In genomic region chr7:74401137-74401859, GRCh38 we compare ENCODE assay signal across 8 cellular contexts. TPM values are rescaled to one million over a fixed set of nuclear protein-coding genes. Genes with fewer than 3 reads are reported as not detected.
DNase-seq lines count a peak whose midpoint lies in the region; ATAC-seq, FAIRE-seq and TF ChIP-seq lines count a peak whose summit lies in the region.

No MANE protein-coding gene starts in this region.

- CTCF ChIA-PET in A549 (lab: Yijun Ruan, JAX): interaction anchor here (0.5 to 22.8 kb wide), 105 partner anchors 10 to 538 kb away, joined by 3 to 684 read pairs (median 5); partner anchors contain the start of genes CLIP2, LAT2, LIMK1 and RFC2
- CTCF ChIA-PET in activated CD4-positive, alpha-beta T cell treated with anti-CD3 and anti-CD28 coated beads, Interleukin-2, amount 10 ng/mL, durations not matched to agents 7 days and 5 days (lab: Charles Lee): interaction anchor here (0.5 to 3.5 kb wide), 36 partner anchors 9 to 537 kb away, joined by 3 to 32 read pairs (median 4); partner anchors contain the start of gene LAT2

- H3K27ac ChIP-seq in A549: no peak overlapping the region

- no peak overlapping the region for H3K27ac Mint-ChIP-seq in activated CD4-positive, alpha-beta T cell treated with anti-CD3 and anti-CD28 coated beads, Interleukin-2, amount 10 ng/mL, durations not matched to agents 7 days and 5 days

- no peak for FAIRE-seq in A549 (lab: Jason Lieb, UNC)

- peak; percentile 66 to 72 for DNase-seq in A549 (ENCODE audit: low read depth in 1 of 2, low spot score in 1 of 2)
- DNase-seq in NCI-H2196 treated with DMSO at 0.1 percent for 48 hours (lab: John Stamatoyannopoulos, UW; ENCODE audit: unreplicated experiment): peak; percentile 23
- peak; percentile 73 for DNase-seq in activated CD4-positive, alpha-beta T cell treated with anti-CD3 and anti-CD28 coated beads, Interleukin-2, amount 10 ng/mL, durations not matched to agents 7 days and 5 days
- DNase-seq in dedifferentiated amniotic fluid mesenchymal stem cell (ENCODE audit: extremely low spot score): peak; percentile 51
- peak; percentile 53 to 69 for DNase-seq in lung microvascular endothelial cell (ENCODE audit: low read depth in 2 of 2)
- DNase-seq in stimulated activated CD8-positive, alpha-beta memory T cell treated with anti-CD3 and anti-CD28 coated beads, Interleukin-15, amount 100 ng/mL, for 24 hours (ENCODE audit: low read depth): peak; percentile 61

- TF ChIP-seq CTCF in A549 (IDR thresholded peaks at IDR 0.05) (peak; percentile 92), GM12875 (IDR thresholded peaks at IDR 0.05; ENCODE audit: borderline replicate concordance, insufficient read depth, low read depth, low read length) (peak; percentile 94)

- TF ChIP-seq RAD21 in A549 (conservative IDR thresholded peaks at IDR 0.05 in 1 of 2, IDR thresholded peaks at IDR 0.05 in 1 of 2): peak; percentile 94 to 96

- H3K9me3 Mint-ChIP-seq in activated CD4-positive, alpha-beta T cell treated with anti-CD3 and anti-CD28 coated beads, Interleukin-2, amount 10 ng/mL, durations not matched to agents 7 days and 5 days: no peaks in the 10 kb centered on the region

- H3K36me3 Mint-ChIP-seq in activated CD4-positive, alpha-beta T cell treated with anti-CD3 and anti-CD28 coated beads, Interleukin-2, amount 10 ng/mL, durations not matched to agents 7 days and 5 days (ENCODE audit: low read depth): no peaks in the 10 kb centered on the region

- no peaks in the 10 kb centered on the region for H3K4me1 Mint-ChIP-seq in activated CD4-positive, alpha-beta T cell treated with anti-CD3 and anti-CD28 coated beads, Interleukin-2, amount 10 ng/mL, durations not matched to agents 7 days and 5 days

- WGBS in A549 (ENCODE audit: missing lambda C conversion rate): 20% methylated on average over 12 of the region's 14 CpGs

- no peak overlapping the region for H3K4me3 ChIP-seq in A549
- no peak overlapping the region for H3K4me3 ChIP-seq in GM12875 (ENCODE audit: low read depth, low read length)

- TF ChIP-seq EP300 in A549 (IDR thresholded peaks at IDR 0.05): no peak

- no peak for TF ChIP-seq POLR2A in A549 (IDR thresholded peaks at IDR 0.05; ENCODE audit: low read length)

- H3K4me1 ChIP-seq in A549: no peaks in the 10 kb centered on the region

- ATAC-seq in A549: peak; percentile 74 to 87
- ATAC-seq in HG02763 (IDR thresholded peaks at IDR 0.05; ENCODE audit: unreplicated experiment): no peak

- H3K4me2 ChIP-seq in A549: no peak overlapping the region

- no peaks in the 10 kb centered on the region for H3K9me3 ChIP-seq in A549

- no peaks in the 10 kb centered on the region for H3K27me3 Mint-ChIP-seq in activated CD4-positive, alpha-beta T cell treated with anti-CD3 and anti-CD28 coated beads, Interleukin-2, amount 10 ng/mL, durations not matched to agents 7 days and 5 days

- POLR2A ChIA-PET in A549 (lab: Yijun Ruan, JAX): interaction anchor here (0.6 to 2.2 kb wide), 3 partner anchors 196 to 334 kb away, joined by 3 to 8 read pairs (median 6); no protein-coding TSS in a partner anchor
- POLR2A ChIA-PET in activated CD4-positive, alpha-beta T cell treated with anti-CD3 and anti-CD28 coated beads, Interleukin-2, amount 10 ng/mL, durations not matched to agents 7 days and 5 days (lab: Charles Lee): no interaction called here

- H3K4me3 Mint-ChIP-seq in activated CD4-positive, alpha-beta T cell treated with anti-CD3 and anti-CD28 coated beads, Interleukin-2, amount 10 ng/mL, durations not matched to agents 7 days and 5 days: no peak overlapping the region

TF ChIP-seq in A549, 52 proteins besides CTCF, POLR2A, EP300 and RAD21:
- no peak for TF ChIP-seq POLR2AphosphoS2 (conservative IDR thresholded peaks at IDR 0.05; ENCODE audit: low read length)
- peak; percentile 83 for TF ChIP-seq SMC3 (IDR thresholded peaks at IDR 0.05)

RNA-seq across cellular contexts. Expression of gene GTF2IRD1, which starts 52.4 kb away (rescaled TPM):
- 20.5 and 23.2 TPM in 2 replicates for polyA plus RNA-seq in A549 (2011; rRNA removed)
- 19.0 and 21.6 TPM in 2 replicates for polyA plus RNA-seq in A549 (2012; cell fraction: cytosol; rRNA removed)
- 21.1 and 26.9 TPM in 2 replicates for polyA plus RNA-seq in A549 (2012; cell fraction: nucleus; rRNA removed)
- polyA plus RNA-seq in A549 (2017; fragmentation: RNase III; extraction: RNeasy Plus Mini Kit Qiagen cat#74134 plus additional on column Dnase treatment): 19.9 to 21.7 TPM (median 21.5 TPM) in 3 replicates
- polyA minus RNA-seq in A549 (2011; rRNA and poly(A)+ RNA removed): 16.4 and 25.3 TPM in 2 replicates
- total RNA-seq in activated CD4-positive, alpha-beta T cell treated with anti-CD3 and anti-CD28 coated beads, Interleukin-2, amount 10 ng/mL, durations not matched to agents 7 days and 5 days: 1 to 10 TPM in 1 of 2 experiments, under 1 TPM in 1; 0.94 to 1.3 TPM
- 4.6 and 5.2 TPM in 2 replicates for total RNA-seq in lung microvascular endothelial cell

Comparison
In these comparisons a context has a peak if more than half of its experiments do, and no peak if none do; other contexts are left out.
1. DNase-seq: peak in every context shown above with its lines; median percentile 73 in activated CD4-positive, alpha-beta T cell treated with anti-CD3 and anti-CD28 coated beads, Interleukin-2, amount 10 ng/mL, durations not matched to agents 7 days and 5 days; 69 in A549; 61 in lung microvascular endothelial cell; 61 in stimulated activated CD8-positive, alpha-beta memory T cell treated with anti-CD3 and anti-CD28 coated beads, Interleukin-15, amount 100 ng/mL, for 24 hours; 51 in dedifferentiated amniotic fluid mesenchymal stem cell; 23 in NCI-H2196 treated with DMSO at 0.1 percent for 48 hours.